Comparison of ENCODE assay signal across 8 cellular contexts in the genomic region with DNA sequence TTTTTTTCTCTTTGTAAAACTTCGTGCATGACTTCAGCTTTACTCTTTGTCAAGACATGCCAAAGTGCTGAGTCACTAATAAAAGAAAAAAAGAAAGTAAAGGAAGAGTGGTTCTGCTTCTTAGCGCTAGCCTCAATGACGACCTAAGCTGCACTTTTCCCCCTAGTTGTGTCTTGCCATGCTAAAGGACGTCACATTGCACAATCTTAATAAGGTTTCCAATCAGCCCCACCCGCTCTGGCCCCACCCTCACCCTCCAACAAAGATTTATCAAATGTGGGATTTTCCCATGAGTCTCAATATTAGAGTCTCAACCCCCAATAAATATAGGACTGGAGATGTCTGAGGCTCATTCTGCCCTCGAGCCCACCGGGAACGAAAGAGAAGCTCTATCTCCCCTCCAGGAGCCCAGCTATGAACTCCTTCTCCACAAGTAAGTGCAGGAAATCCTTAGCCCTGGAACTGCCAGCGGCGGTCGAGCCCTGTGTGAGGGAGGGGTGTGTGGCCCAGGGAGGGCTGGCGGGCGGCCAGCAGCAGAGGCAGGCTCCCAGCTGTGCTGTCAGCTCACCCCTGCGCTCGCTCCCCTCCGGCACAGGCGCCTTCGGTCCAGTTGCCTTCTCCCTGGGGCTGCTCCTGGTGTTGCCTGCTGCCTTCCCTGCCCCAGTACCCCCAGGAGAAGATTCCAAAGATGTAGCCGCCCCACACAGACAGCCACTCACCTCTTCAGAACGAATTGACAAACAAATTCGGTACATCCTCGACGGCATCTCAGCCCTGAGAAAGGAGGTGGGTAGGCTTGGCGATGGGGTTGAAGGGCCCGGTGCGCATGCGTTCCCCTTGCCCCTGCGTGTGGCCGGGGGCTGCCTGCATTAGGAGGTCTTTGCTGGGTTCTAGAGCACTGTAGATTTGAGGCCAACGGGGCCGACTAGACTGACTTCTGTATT. TPM values are rescaled to one million over a fixed set of nuclear protein-coding genes. Genes with fewer than 3 reads are reported as not detected.
DNase-seq lines count a peak whose midpoint lies in the region; ATAC-seq and TF ChIP-seq lines count a peak whose summit lies in the region.

TSS of gene IL6 (plus strand) at position 352 of the 944 bp plus-strand sequence. CDS start at position 415, 63 bp downstream.

- peak within 1 kb of the TSS; percentile 63 for H3K4me2 ChIP-seq in BLaER1
- peak within 1 kb of the TSS; percentile 98 for H3K4me2 ChIP-seq in OCI-LY3 (ENCODE audit: low read length)

- peak in 1 of 3 donors; percentile 14 for TF ChIP-seq POLR2A in body of pancreas (IDR thresholded peaks at IDR 0.05)

- TF ChIP-seq CTCF in OCI-LY3 (IDR thresholded peaks at IDR 0.05; ENCODE audit: low read depth, low read length), result no peak
- TF ChIP-seq CTCF in body of pancreas (IDR thresholded peaks at IDR 0.05), result no peak

- H3K4me3 ChIP-seq in BLaER1 (peak within 1 kb of the TSS; percentile 18; the same call in 1 of the 2 replicates), OCI-LY3 (ENCODE audit: low read length) (peak within 1 kb of the TSS; percentile 83), body of pancreas (no peak within 1 kb of the TSS), iPS-15b (ENCODE audit: low read depth, low read length) (peak within 1 kb of the TSS; percentile 45)

- intact Hi-C loops in body of pancreas (cut with DNase I), result loop anchor here (5.0 kb wide), 1 partner anchor 165 kb away; no protein-coding TSS in a partner anchor

- H3K27ac ChIP-seq in BLaER1 (no peak within 1 kb of the TSS), OCI-LY3 (ENCODE audit: low read length) (peak within 1 kb of the TSS; percentile 100), body of pancreas (peak within 1 kb of the TSS in 2 of 4 donors; percentile 52)

- H3K79me2 ChIP-seq in OCI-LY3 (ENCODE audit: low read length), result peaks cover 63% of the 10 kb centered on the region

- H3K9ac ChIP-seq in BLaER1, result no peak within 1 kb of the TSS
- H3K9ac ChIP-seq in OCI-LY3 (ENCODE audit: low read length), result peak within 1 kb of the TSS; percentile 82
- H3K9ac ChIP-seq in iPS-15b (ENCODE audit: low read depth, low read length), result no peak within 1 kb of the TSS

- DNase-seq in HS-27A (ENCODE audit: low read depth) (peak; percentile 80), body of pancreas (peak; percentile 65 to 86 (median 76)), retina (peak; percentile 44)

- H3K4me1 ChIP-seq in BLaER1 (peaks cover 36% of the 10 kb centered on the region), OCI-LY3 (ENCODE audit: low read length) (peaks cover 54% of the 10 kb centered on the region), body of pancreas (peaks cover 30% of the 10 kb centered on the region), iPS-15b (ENCODE audit: control insufficient read depth, insufficient read depth, low read length) (peaks cover 9% of the 10 kb centered on the region)

- ATAC-seq in body of pancreas (peak; percentile 69), HG03095 (IDR thresholded peaks at IDR 0.05; ENCODE audit: unreplicated experiment) (no peak), GM18867 (IDR thresholded peaks at IDR 0.05; ENCODE audit: unreplicated experiment) (no peak)

- H2AFZ ChIP-seq in OCI-LY3 (ENCODE audit: low read depth, low read length), result no peak within 1 kb of the TSS; the same call in 1 of the 2 replicates

- no peaks in the 10 kb centered on the region for H4K20me1 ChIP-seq in BLaER1
- no peaks in the 10 kb centered on the region for H4K20me1 ChIP-seq in OCI-LY3 (ENCODE audit: insufficient read depth, low read length)

- H3K36me3 ChIP-seq in BLaER1, result no peaks in the 10 kb centered on the region
- H3K36me3 ChIP-seq in OCI-LY3 (replicated peaks; ENCODE audit: low read depth, low read length), result peaks cover 15% of the 10 kb centered on the region
- no peaks in the 10 kb centered on the region for H3K36me3 ChIP-seq in body of pancreas (replicated peaks in 1 of 2; ENCODE audit: insufficient read depth in 1 of 2, low read depth in 2 of 2)
- no peaks in the 10 kb centered on the region for H3K36me3 ChIP-seq in iPS-15b (ENCODE audit: control insufficient read depth, insufficient read depth, low read length)

- 28 to 29% methylated on average over 29 to 31 of the region's 31 CpGs for WGBS in body of pancreas, 2 donors

- H3K9me3 ChIP-seq in BLaER1 (no peaks in the 10 kb centered on the region), OCI-LY3 (ENCODE audit: insufficient read depth, low read length) (no peaks in the 10 kb centered on the region), body of pancreas (no peaks in the 10 kb centered on the region), iPS-15b (ENCODE audit: control insufficient read depth, insufficient read depth, low read length) (no peaks in the 10 kb centered on the region)

- peaks cover 8% of the 10 kb centered on the region for H3K27me3 ChIP-seq in BLaER1
- no peaks in the 10 kb centered on the region for H3K27me3 ChIP-seq in OCI-LY3 (ENCODE audit: low read depth, low read length)
- H3K27me3 ChIP-seq in body of pancreas, result no peaks in the 10 kb centered on the region
- H3K27me3 ChIP-seq in iPS-15b (ENCODE audit: control insufficient read depth, insufficient read depth, low read length), result no peaks in the 10 kb centered on the region

RNA-seq across cellular contexts. Expression of gene IL6, which starts in this region (rescaled TPM):
- 1 to 10 TPM in 1 of 2 donors, under 1 TPM in 1; 0.99 to 2.9 TPM for total RNA-seq in body of pancreas

Comparison
In these comparisons a context has a peak if more than half of its experiments do, and no peak if none do; other contexts are left out.
1. H3K4me3 ChIP-seq: peak in BLaER1 (single experiment), OCI-LY3 (single experiment) and iPS-15b (single experiment); none in body of pancreas (0 of 2).
2. Peak in every context shown above with its lines, with median percentiles within 50 percentile points of each other: DNase-seq.